Comparison of ENCODE assay signal across 1 cellular context in genomic region chr3:50375200-50375931, GRCh38.
TF ChIP-seq lines count a peak whose summit lies in the region.

No MANE protein-coding gene starts in this region.

TF ChIP-seq in GM12878, 131 proteins besides CTCF, POLR2A, EP300 and RAD21:
- no peak for TF ChIP-seq POU2F2 (IDR thresholded peaks at IDR 0.05; ENCODE audit: borderline replicate concordance, low read depth, low read length)
